Comparison of ENCODE assay signal across 1 cellular context in the genomic region with DNA sequence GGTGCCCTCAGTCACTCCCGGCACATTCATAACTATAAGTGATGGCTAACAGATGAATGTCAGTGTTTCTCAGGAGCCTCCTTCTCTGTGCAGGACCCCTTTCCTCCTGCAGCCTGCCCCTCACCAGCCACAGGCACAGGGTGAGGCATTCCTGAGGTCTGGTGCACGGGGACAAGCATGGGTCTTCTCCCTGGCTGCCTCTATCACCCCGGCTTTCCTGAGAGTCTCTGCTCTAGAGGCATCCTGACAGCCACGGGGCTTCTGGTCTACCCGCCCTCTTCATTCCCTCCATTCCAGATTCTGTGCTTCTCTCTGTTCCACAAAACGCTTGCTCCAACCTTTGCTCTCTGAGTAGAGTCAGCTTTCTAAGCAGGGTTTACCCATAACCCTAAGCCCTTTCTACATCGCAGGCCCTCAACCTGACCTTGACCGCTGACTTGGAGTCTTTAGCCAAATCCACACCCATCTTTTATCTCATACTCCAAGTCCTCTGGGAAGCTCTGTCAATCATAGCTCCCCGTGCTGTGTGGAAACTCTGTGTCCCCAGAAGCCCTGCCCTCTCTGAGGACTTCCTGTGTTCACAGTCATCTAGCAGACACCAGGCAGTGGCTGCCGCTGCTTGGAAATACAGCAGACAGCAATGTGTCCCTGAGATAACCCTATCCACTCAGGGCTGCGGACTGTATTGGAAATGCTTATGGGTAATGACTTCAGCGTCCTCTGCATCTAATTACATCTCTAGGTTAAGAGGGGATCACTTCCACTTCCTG.
A peak's percentile ranks its signal among the peaks of the same experiment; 100 is the strongest.
TF ChIP-seq lines count a peak whose summit lies in the region.

No MANE protein-coding gene starts in this region.

TF ChIP-seq in K562, 482 proteins besides CTCF, POLR2A, EP300 and RAD21 (continued from another document and continues in another):
- TF ChIP-seq PRDM10 (IDR thresholded peaks at IDR 0.05; ENCODE audit: partially characterized antibody) (peak; percentile 27), ZMIZ1 (IDR thresholded peaks at IDR 0.05; ENCODE audit: low read depth in 2 of 2, low read length in 2 of 2) (peak in 1 of 2 experiments; percentile 68; a peak in 1 of 4 replicates), E2F3 (CRISPR knock-in tag; IDR thresholded peaks at IDR 0.05) (no peak), CBX3 (IDR thresholded peaks at IDR 0.05; ENCODE audit: borderline replicate concordance in 1 of 2, low read length in 2 of 2) (peak in 1 of 2 experiments; percentile 66; a peak in 1 of 3 replicates), FOXK2 (conservative IDR thresholded peaks at IDR 0.05 in 1 of 2, IDR thresholded peaks at IDR 0.05 in 1 of 2; ENCODE audit: low read depth in 2 of 2) (peak; percentile 62 to 78; a peak in 3 of 4 replicates), ATF3 (IDR thresholded peaks at IDR 0.05) (peak; percentile 37; the same call in 1 of the 2 replicates), ATF3 (CRISPR knock-in tag; conservative IDR thresholded peaks at IDR 0.05) (no peak), MAZ (CRISPR knock-in tag; conservative IDR thresholded peaks at IDR 0.05 in 1 of 2, IDR thresholded peaks at IDR 0.05 in 1 of 2) (peak in 1 of 2 experiments; percentile 48; a peak in 1 of 4 replicates), XRCC5 (IDR thresholded peaks at IDR 0.05; ENCODE audit: low read depth, low read length) (0 out of 2 replicates have a peak, but pooled peaks have one; percentile 52), THRAP3 (IDR thresholded peaks at IDR 0.05; ENCODE audit: borderline replicate concordance) (no peak), NBN (IDR thresholded peaks at IDR 0.05; ENCODE audit: low read depth) (peak; percentile 60; the same call in 1 of the 2 replicates), NRF1 (conservative IDR thresholded peaks at IDR 0.05 in 1 of 2, IDR thresholded peaks at IDR 0.05 in 1 of 2) (peak in 1 of 2 experiments; percentile 48; a peak in 3 of 4 replicates), HDAC1 (IDR thresholded peaks at IDR 0.05) (peak in 1 of 2 experiments; percentile 53; a peak in 1 of 4 replicates), HSF4 (CRISPR knock-in tag; IDR thresholded peaks at IDR 0.05; ENCODE audit: borderline replicate concordance) (no peak), RBBP5 (IDR thresholded peaks at IDR 0.05; ENCODE audit: borderline replicate concordance, insufficient read depth, low read length, poor library complexity, severe bottlenecking) (peak; percentile 43), PML (IDR thresholded peaks at IDR 0.05; ENCODE audit: low read length) (peak; percentile 75), NR2C1 (IDR thresholded peaks at IDR 0.05) (peak; percentile 74), NR2C1 (tag; IDR thresholded peaks at IDR 0.05) (peak; percentile 90), YY1 (IDR thresholded peaks at IDR 0.05; ENCODE audit: borderline replicate concordance in 1 of 3, control insufficient read depth in 1 of 3, extremely low read depth in 1 of 3, insufficient read depth in 3 of 3, insufficient read length in 1 of 3, insufficient replicate concordance in 2 of 3, low read depth in 1 of 3, low read length in 2 of 3) (peak in 1 of 3 experiments; percentile 33), KDM5B (IDR thresholded peaks at IDR 0.05; ENCODE audit: insufficient replicate concordance, low read depth, low read length) (no peak), EHMT2 (IDR thresholded peaks at IDR 0.05) (0 out of 2 replicates have a peak, but pooled peaks have one; percentile 30), GABPB1 (CRISPR knock-in tag; IDR thresholded peaks at IDR 0.05) (peak; percentile 69), SETDB1 (IDR thresholded peaks at IDR 0.05; ENCODE audit: low read length) (no peak), SMARCA4 (IDR thresholded peaks at IDR 0.05) (peak; percentile 73), NUFIP1 (IDR thresholded peaks at IDR 0.05; ENCODE audit: partially characterized antibody) (peak; percentile 29), TRIM24 (IDR thresholded peaks at IDR 0.05) (peak; percentile 70 to 87), BHLHE40 (IDR thresholded peaks at IDR 0.05; ENCODE audit: low read length) (peak; percentile 76), BRD9 (IDR thresholded peaks at IDR 0.05; ENCODE audit: low read depth, partially characterized antibody) (no peak), NFATC3 (IDR thresholded peaks at IDR 0.05) (peak; percentile 74; the same call in 1 of the 2 replicates), TOE1 (IDR thresholded peaks at IDR 0.05; ENCODE audit: borderline replicate concordance) (peak; percentile 63; the same call in 1 of the 2 replicates), TOE1 (CRISPR knock-in tag; IDR thresholded peaks at IDR 0.05; ENCODE audit: borderline replicate concordance, low read depth) (no peak), COPS2 (conservative IDR thresholded peaks at IDR 0.05) (no peak), ELF4 (CRISPR knock-in tag; IDR thresholded peaks at IDR 0.05) (no peak), CHD2 (IDR thresholded peaks at IDR 0.05; ENCODE audit: low read depth, low read length) (no peak), NFIC (IDR thresholded peaks at IDR 0.05) (peak; percentile 75), MCM7 (IDR thresholded peaks at IDR 0.05) (no peak), TEAD4 (IDR thresholded peaks at IDR 0.05; ENCODE audit: low read length) (peak; percentile 93), TEAD4 (CRISPR knock-in tag; IDR thresholded peaks at IDR 0.05; ENCODE audit: borderline replicate concordance) (no peak), RREB1 (CRISPR knock-in tag; IDR thresholded peaks at IDR 0.05) (0 out of 2 replicates have a peak, but pooled peaks have one; percentile 34), ATF1 (CRISPR knock-in tag; IDR thresholded peaks at IDR 0.05) (no peak), ATF1 (tag; IDR thresholded peaks at IDR 0.05) (peak; percentile 29; the same call in 1 of the 2 replicates), LEF1 (IDR thresholded peaks at IDR 0.05) (peak; percentile 70)
- TF ChIP-seq, protein P1, sequence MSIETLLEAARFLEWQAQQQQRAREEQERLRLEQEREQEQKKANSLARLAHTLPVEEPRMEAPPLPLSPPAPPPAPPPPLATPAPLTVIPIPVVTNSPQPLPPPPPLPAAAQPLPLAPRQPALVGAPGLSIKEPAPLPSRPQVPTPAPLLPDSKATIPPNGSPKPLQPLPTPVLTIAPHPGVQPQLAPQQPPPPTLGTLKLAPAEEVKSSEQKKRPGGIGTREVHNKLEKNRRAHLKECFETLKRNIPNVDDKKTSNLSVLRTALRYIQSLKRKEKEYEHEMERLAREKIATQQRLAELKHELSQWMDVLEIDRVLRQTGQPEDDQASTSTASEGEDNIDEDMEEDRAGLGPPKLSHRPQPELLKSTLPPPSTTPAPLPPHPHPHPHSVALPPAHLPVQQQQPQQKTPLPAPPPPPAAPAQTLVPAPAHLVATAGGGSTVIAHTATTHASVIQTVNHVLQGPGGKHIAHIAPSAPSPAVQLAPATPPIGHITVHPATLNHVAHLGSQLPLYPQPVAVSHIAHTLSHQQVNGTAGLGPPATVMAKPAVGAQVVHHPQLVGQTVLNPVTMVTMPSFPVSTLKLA (conservative IDR thresholded peaks at IDR 0.05) = peak; percentile 35 to 70; a peak in 3 of 4 replicates
- TF ChIP-seq, protein P2, sequence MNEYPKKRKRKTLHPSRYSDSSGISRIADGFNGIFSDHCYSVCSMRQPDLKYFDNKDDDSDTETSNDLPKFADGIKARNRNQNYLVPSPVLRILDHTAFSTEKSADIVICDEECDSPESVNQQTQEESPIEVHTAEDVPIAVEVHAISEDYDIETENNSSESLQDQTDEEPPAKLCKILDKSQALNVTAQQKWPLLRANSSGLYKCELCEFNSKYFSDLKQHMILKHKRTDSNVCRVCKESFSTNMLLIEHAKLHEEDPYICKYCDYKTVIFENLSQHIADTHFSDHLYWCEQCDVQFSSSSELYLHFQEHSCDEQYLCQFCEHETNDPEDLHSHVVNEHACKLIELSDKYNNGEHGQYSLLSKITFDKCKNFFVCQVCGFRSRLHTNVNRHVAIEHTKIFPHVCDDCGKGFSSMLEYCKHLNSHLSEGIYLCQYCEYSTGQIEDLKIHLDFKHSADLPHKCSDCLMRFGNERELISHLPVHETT (CRISPR knock-in tag; conservative IDR thresholded peaks at IDR 0.05 in 1 of 2, IDR thresholded peaks at IDR 0.05 in 1 of 2) = peak in 1 of 2 experiments; percentile 58; a peak in 1 of 4 replicates
